In the genomic region with DNA sequence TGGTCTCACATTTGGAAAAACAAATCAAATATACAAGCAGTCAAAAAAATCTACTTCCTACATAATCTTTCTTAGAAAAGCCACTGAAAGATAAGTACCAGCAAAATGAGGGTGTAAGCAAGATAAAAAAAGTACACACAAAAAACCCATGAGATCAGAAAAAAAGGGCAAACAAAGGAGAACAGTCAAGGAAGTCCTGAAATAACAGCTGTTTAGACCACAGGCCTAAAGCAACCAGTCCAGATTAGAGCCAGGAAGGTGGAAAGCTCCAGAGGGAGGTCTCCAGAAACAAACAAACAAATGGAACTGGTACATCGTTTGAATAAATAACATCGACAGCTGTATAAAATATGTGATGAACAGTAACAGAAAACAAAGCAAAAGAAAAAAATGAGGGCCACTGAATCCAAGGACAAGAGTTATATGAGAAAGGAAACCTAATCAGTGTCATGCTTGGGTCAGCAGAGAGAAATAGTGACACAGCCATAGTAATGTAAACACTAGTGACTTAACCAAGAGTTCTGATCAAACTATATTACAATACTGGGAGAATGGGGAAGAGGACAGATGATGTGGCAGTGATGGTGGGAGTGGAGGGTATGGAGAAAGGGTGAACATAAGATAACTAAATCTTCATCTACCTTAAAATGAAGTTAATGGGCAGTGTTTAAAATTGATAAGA, we compare ENCODE assay signal across 17 cellular contexts.
DNase-seq lines count a peak whose midpoint lies in the region; ATAC-seq, FAIRE-seq and TF ChIP-seq lines count a peak whose summit lies in the region.
"Had no signal": no experiment of that assay in that cellular context is flagged by ENCODE, and none has a peak within 500 bp of the region (broad histone marks: within the 10 kb centered on the region; RNA-seq: fewer than 3 reads in every experiment).

No MANE protein-coding gene starts in this region.

- peak overlapping the region; percentile 18 for H3K27ac Mint-ChIP-seq in activated T-cell treated with anti-CD3 and anti-CD28 coated beads, Interleukin-2, amount 50 U/mL, for 72 hours
- H3K27ac Mint-ChIP-seq in T-helper 2 cell treated with Interferon-gamma antibody and Interleukin-4, amounts not matched to agents 5 μg/mL and 100 μg/mL, for 36 hours: peak overlapping the region; percentile 80

- dilution Hi-C loops in endothelial cell of umbilical vein (cut with MboI; ENCODE audit: extremely low pct_ligation_motif_present, low sequenced_read_pairs): no loop called here

- H3K27me3 Mint-ChIP-seq in activated T-cell treated with anti-CD3 and anti-CD28 coated beads, Interleukin-2, amount 50 U/mL, for 72 hours (ENCODE audit: low read depth): no peaks in the 10 kb centered on the region
- no peaks in the 10 kb centered on the region for H3K27me3 Mint-ChIP-seq in T-helper 2 cell treated with Interferon-gamma antibody and Interleukin-4, amounts not matched to agents 5 μg/mL and 100 μg/mL, for 36 hours (ENCODE audit: low read depth)

- H3K27ac ChIP-seq in endothelial cell of umbilical vein (ENCODE audit: insufficient read depth, low read depth, low read length): peak overlapping the region; percentile 14
- H3K27ac ChIP-seq: testis, VCaP had no signal

- peak overlapping the region; percentile 6 for H3K4me2 ChIP-seq in endothelial cell of umbilical vein (ENCODE audit: insufficient read depth, low read length)

- CTCF ChIA-PET in endothelial cell of umbilical vein (lab: Charles Lee): no interaction called here

- H3K9me1 ChIP-seq in endothelial cell of umbilical vein (replicated peaks; ENCODE audit: control insufficient read depth, extremely low read depth, insufficient read depth, low read length): no peaks in the 10 kb centered on the region

- no peak overlapping the region for H3K9ac ChIP-seq in endothelial cell of umbilical vein (replicated peaks; ENCODE audit: extremely low read depth, insufficient read depth, low read length)

- intact Hi-C loops in endothelial cell of umbilical vein (cut with micrococcal nuclease): loop anchor here (2.0 kb wide), 1 partner anchor 80 kb away; a partner anchor contains a TSS

- no peaks in the 10 kb centered on the region for H3K9me3 Mint-ChIP-seq in activated T-cell treated with anti-CD3 and anti-CD28 coated beads, Interleukin-2, amount 50 U/mL, for 72 hours
- no peaks in the 10 kb centered on the region for H3K9me3 Mint-ChIP-seq in T-helper 2 cell treated with Interferon-gamma antibody and Interleukin-4, amounts not matched to agents 5 μg/mL and 100 μg/mL, for 36 hours

- ATAC-seq in activated T-cell treated with anti-CD3 and anti-CD28 coated beads, Interleukin-2, amount 50 U/mL, for 72 hours (replicated peaks in 1 of 2): no peak
- no peak for ATAC-seq in HG03196 (IDR thresholded peaks at IDR 0.05; ENCODE audit: unreplicated experiment)

- peaks cover 5% of the 10 kb centered on the region in 2 donors for H3K36me3 Mint-ChIP-seq in activated T-cell treated with anti-CD3 and anti-CD28 coated beads, Interleukin-2, amount 50 U/mL, for 72 hours (ENCODE audit: insufficient read depth in 2 of 2)
- H3K36me3 Mint-ChIP-seq in T-helper 2 cell treated with Interferon-gamma antibody and Interleukin-4, amounts not matched to agents 5 μg/mL and 100 μg/mL, for 36 hours (ENCODE audit: low read depth): peaks cover 49% of the 10 kb centered on the region

- H4K20me1 ChIP-seq in endothelial cell of umbilical vein (replicated peaks; ENCODE audit: control insufficient read depth, extremely low read depth, insufficient read depth, low read length): no peaks in the 10 kb centered on the region

- H3K4me3 ChIP-seq in endothelial cell of umbilical vein (replicated peaks in 1 of 3; ENCODE audit: insufficient read depth in 1 of 3, low read depth in 1 of 3, low read length in 3 of 3) (no peak overlapping the region), MG63 (no peak overlapping the region)
- H3K4me3 ChIP-seq: testis had no signal

- peak overlapping the region in 1 of 2 donors; percentile 2 for H3K4me3 Mint-ChIP-seq in activated T-cell treated with anti-CD3 and anti-CD28 coated beads, Interleukin-2, amount 50 U/mL, for 72 hours
- peak overlapping the region; percentile 41 for H3K4me3 Mint-ChIP-seq in T-helper 2 cell treated with Interferon-gamma antibody and Interleukin-4, amounts not matched to agents 5 μg/mL and 100 μg/mL, for 36 hours

- no peaks in the 10 kb centered on the region for H3K79me2 ChIP-seq in endothelial cell of umbilical vein (ENCODE audit: control insufficient read depth, insufficient read depth, low read length)

- no peak for TF ChIP-seq CTCF in endothelial cell of umbilical vein (IDR thresholded peaks at IDR 0.05; ENCODE audit: extremely low read depth in 1 of 2, insufficient read depth in 1 of 2, low read depth in 1 of 2, low read length in 2 of 2)

- no peaks in the 10 kb centered on the region for H3K27me3 ChIP-seq in endothelial cell of umbilical vein (ENCODE audit: control insufficient read depth in 2 of 2, insufficient read depth in 2 of 2, low read length in 2 of 2)
- no peaks in the 10 kb centered on the region for H3K27me3 ChIP-seq in MG63
- H3K27me3 ChIP-seq: testis had no signal

- POLR2A ChIA-PET in endothelial cell of umbilical vein (lab: Charles Lee): interaction anchor here (0.9 kb wide), 1 partner anchor 25 kb away, joined by 3 read pairs; no protein-coding TSS in a partner anchor

- H3K9me3 ChIP-seq in endothelial cell of umbilical vein (replicated peaks; ENCODE audit: control insufficient read depth, insufficient read depth, low read length) (no peaks in the 10 kb centered on the region), MG63 (no peaks in the 10 kb centered on the region)
- H3K9me3 ChIP-seq: testis had no signal

- H3K4me1 ChIP-seq in endothelial cell of umbilical vein (ENCODE audit: control insufficient read depth, extremely low read depth, insufficient read depth, low read length): peaks cover 38% of the 10 kb centered on the region
- H3K4me1 ChIP-seq: testis had no signal

- H3K4me1 Mint-ChIP-seq in activated T-cell treated with anti-CD3 and anti-CD28 coated beads, Interleukin-2, amount 50 U/mL, for 72 hours (ENCODE audit: low read depth): peaks cover 32% of the 10 kb centered on the region
- peaks cover 48% of the 10 kb centered on the region for H3K4me1 Mint-ChIP-seq in T-helper 2 cell treated with Interferon-gamma antibody and Interleukin-4, amounts not matched to agents 5 μg/mL and 100 μg/mL, for 36 hours (ENCODE audit: low read depth)

- DNase-seq in activated T-cell treated with anti-CD3 and anti-CD28 coated beads, Interleukin-2, amount 50 U/mL, for 72 hours: no peak
- DNase-seq in activated T-cell treated with anti-CD3 and anti-CD28 coated beads, Interleukin-2, amount 50 U/mL, for 1 hour: no peak
- DNase-seq in T-helper 2 cell treated with Interferon-gamma antibody and Interleukin-4, amounts not matched to agents 5 μg/mL and 100 μg/mL, for 36 hours (ENCODE audit: low spot score): no peak
- peak; percentile 89 for DNase-seq in endothelial cell of umbilical vein (ENCODE audit: low read depth, low spot score)
- peak; percentile 59 for DNase-seq in pulmonary artery endothelial cell (ENCODE audit: low read depth, low spot score)
- no peak for DNase-seq in MG63
- no peak for DNase-seq in NCI-H146 treated with DMSO at 0.1 percent for 48 hours (lab: John Stamatoyannopoulos, UW; ENCODE audit: unreplicated experiment)
- DNase-seq: activated CD8-positive, alpha-beta memory T cell treated with anti-CD3 and anti-CD28 coated beads, Interleukin-2, amount 50 U/mL, for 48 hours; amniotic stem cell; HCEC 1CT; mesendoderm; NCI-H2171 treated with DMSO at 0.1 percent for 48 hours; SHP77 treated with DMSO at 0.1 percent for 48 hours; stimulated activated CD4-positive, alpha-beta T cell treated with anti-CD3 and anti-CD28 coated beads, Interleukin-15, amount 100 ng/mL, for 24 hours; testis had no signal

- H2AFZ ChIP-seq in endothelial cell of umbilical vein (ENCODE audit: low read depth, low read length): no peak overlapping the region

- FAIRE-seq in endothelial cell of umbilical vein (lab: Jason Lieb, UNC): peak; percentile 69

- peaks cover 0 to 3% of the 10 kb centered on the region in 2 experiments for H3K36me3 ChIP-seq in endothelial cell of umbilical vein (ENCODE audit: control insufficient read depth in 2 of 2, extremely low read depth in 1 of 2, insufficient read depth in 2 of 2, low read length in 2 of 2)
- peaks cover 36% of the 10 kb centered on the region for H3K36me3 ChIP-seq in MG63

- no TSS peak for BruUV-seq in endothelial cell of umbilical vein (replicated peaks; lab: Mats Ljungman, UMichigan)

- no peak for TF ChIP-seq POLR2A in endothelial cell of umbilical vein (IDR thresholded peaks at IDR 0.05; ENCODE audit: low read depth, low read length)

TF ChIP-seq in endothelial cell of umbilical vein, 7 proteins besides CTCF, POLR2A, EP300 and RAD21:
- TF ChIP-seq, protein P1, sequence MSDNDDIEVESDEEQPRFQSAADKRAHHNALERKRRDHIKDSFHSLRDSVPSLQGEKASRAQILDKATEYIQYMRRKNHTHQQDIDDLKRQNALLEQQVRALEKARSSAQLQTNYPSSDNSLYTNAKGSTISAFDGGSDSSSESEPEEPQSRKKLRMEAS (IDR thresholded peaks at IDR 0.05; ENCODE audit: insufficient read depth, insufficient read length): no peak
- TF ChIP-seq JUN (IDR thresholded peaks at IDR 0.05; ENCODE audit: borderline replicate concordance, insufficient read depth, insufficient read length, low read depth) (no peak), MYC (IDR thresholded peaks at IDR 0.05; ENCODE audit: low read depth, low read length) (no peak), POLR2AphosphoS5 (IDR thresholded peaks at IDR 0.05; ENCODE audit: insufficient read depth, low read depth, low read length) (no peak), GATA2 (IDR thresholded peaks at IDR 0.05; ENCODE audit: insufficient read depth, insufficient read length, low read depth, low read length) (no peak), EZH2 (IDR thresholded peaks at IDR 0.05; ENCODE audit: borderline replicate concordance, low read depth, low read length, severe bottlenecking) (no peak), FOS (IDR thresholded peaks at IDR 0.05; ENCODE audit: borderline replicate concordance, insufficient read depth, low read length) (no peak)

Comparison
In these comparisons a context has a peak if more than half of its experiments do, and no peak if none do; other contexts are left out.
1. DNase-seq: peak in endothelial cell of umbilical vein (single experiment) and pulmonary artery endothelial cell (single experiment); none in activated T-cell treated with anti-CD3 and anti-CD28 coated beads, Interleukin-2, amount 50 U/mL, for 72 hours (0 of 2), activated T-cell treated with anti-CD3 and anti-CD28 coated beads, Interleukin-2, amount 50 U/mL, for 1 hour (single experiment), T-helper 2 cell treated with Interferon-gamma antibody and Interleukin-4, amounts not matched to agents 5 μg/mL and 100 μg/mL, for 36 hours (single experiment), MG63 (single experiment) and NCI-H146 treated with DMSO at 0.1 percent for 48 hours (single experiment).